ENCODE assay signal across 26 cellular contexts in the genomic region with DNA sequence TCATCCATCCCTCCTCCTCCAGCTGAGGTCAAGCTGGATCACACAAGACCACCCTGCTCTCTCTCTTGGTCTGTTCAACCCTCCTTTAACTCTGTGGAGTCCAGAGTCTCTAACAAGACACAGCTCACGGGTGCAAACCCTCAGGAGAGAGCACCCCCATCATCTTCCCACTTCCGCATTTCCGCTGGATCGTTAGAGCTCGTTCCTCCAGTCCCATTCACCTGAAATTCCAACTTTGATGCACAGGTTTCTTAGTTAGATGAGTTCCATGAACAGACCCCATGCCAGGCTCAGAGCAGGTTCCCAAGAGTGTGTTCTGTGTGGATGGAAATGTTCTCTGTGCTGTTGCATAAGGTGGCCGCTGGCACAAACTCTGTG. TPM values are rescaled to one million over a fixed set of nuclear protein-coding genes. Genes with fewer than 3 reads are reported as not detected.
"Had no signal": no experiment of that assay in that cellular context is flagged by ENCODE, and none has a peak within 500 bp of the region (broad histone marks: within the 10 kb centered on the region; RNA-seq: fewer than 3 reads in every experiment).

No MANE protein-coding gene starts in this region.

- H3K9ac ChIP-seq: SK-N-SH had no signal

- H3K4me3 Mint-ChIP-seq: activated B cell treated with CpG ODN at 0.5 μM for 24 hours; activated CD4-positive, alpha-beta memory T cell treated with anti-CD3 and anti-CD28 coated beads, Interleukin-2, amount 10 ng/mL, durations not matched to agents 7 days and 5 days; activated CD4-positive, alpha-beta T cell treated with anti-CD3 and anti-CD28 coated beads, Interleukin-2, amount 10 ng/mL, durations not matched to agents 7 days and 5 days; activated naive CD4-positive, alpha-beta T cell treated with anti-CD3 and anti-CD28 coated beads, Interleukin-2, amount 50 U/mL, for 24 hours; brain; central memory CD8-positive, alpha-beta T cell had no signal

- DNase-seq: activated B cell treated with CpG ODN at 0.5 μM for 24 hours; activated CD4-positive, alpha-beta memory T cell treated with anti-CD3 and anti-CD28 coated beads, Interleukin-2, amount 10 ng/mL, durations not matched to agents 7 days and 5 days; activated CD4-positive, alpha-beta T cell treated with anti-CD3 and anti-CD28 coated beads for 1 hour; activated CD4-positive, alpha-beta T cell treated with anti-CD3 and anti-CD28 coated beads, Interleukin-2, amount 10 ng/mL, durations not matched to agents 7 days and 5 days; activated CD8-positive, alpha-beta memory T cell treated with anti-CD3 and anti-CD28 coated beads, Interleukin-2, amount 50 U/mL, for 48 hours; activated effector memory CD4-positive, alpha-beta T cell treated with Interleukin-2 at 50 U/mL for 16 hours; activated naive CD4-positive, alpha-beta T cell; activated T-cell treated with anti-CD3 and anti-CD28 coated beads, Interleukin-2, amount 50 U/mL, for 1 hour; amygdala; MM.1S; NCI-H1105; NCI-H1436; NCI-H1694 treated with DMSO at 0.1 percent for 48 hours; NCI-H2029 treated with DMSO at 0.1 percent for 48 hours; NCI-H446; NCI-H524; Peyer's patch; Right ventricle myocardium superior; SJCRH30; SK-N-SH; SW 1271; T-helper 9 cell had no signal

- H3K36me3 Mint-ChIP-seq: activated naive CD4-positive, alpha-beta T cell treated with anti-CD3 and anti-CD28 coated beads, Interleukin-2, amount 50 U/mL, for 24 hours; brain had no signal

- H3K4me3 ChIP-seq: Peyer's patch, SJCRH30 had no signal

- H3K27me3 ChIP-seq: Peyer's patch, SJCRH30 had no signal

- H3K4me2 ChIP-seq: SK-N-SH had no signal

- H3K4me1 ChIP-seq: Peyer's patch had no signal

- H3K36me3 ChIP-seq: Peyer's patch, SJCRH30 had no signal

- H3K9me3 ChIP-seq: Peyer's patch, SJCRH30, SK-N-SH had no signal

- H3K27ac ChIP-seq: Peyer's patch, RWPE1, SJCRH30 had no signal

- H3K9me3 Mint-ChIP-seq: activated B cell treated with CpG ODN at 0.5 μM for 24 hours; activated CD4-positive, alpha-beta memory T cell treated with anti-CD3 and anti-CD28 coated beads, Interleukin-2, amount 10 ng/mL, durations not matched to agents 7 days and 5 days; activated naive CD4-positive, alpha-beta T cell treated with anti-CD3 and anti-CD28 coated beads, Interleukin-2, amount 50 U/mL, for 24 hours; brain; central memory CD8-positive, alpha-beta T cell had no signal

- H3K27ac Mint-ChIP-seq: activated B cell treated with CpG ODN at 0.5 μM for 24 hours; activated CD4-positive, alpha-beta memory T cell treated with anti-CD3 and anti-CD28 coated beads, Interleukin-2, amount 10 ng/mL, durations not matched to agents 7 days and 5 days; activated naive CD4-positive, alpha-beta T cell treated with anti-CD3 and anti-CD28 coated beads, Interleukin-2, amount 50 U/mL, for 24 hours; brain had no signal

- H3K27me3 Mint-ChIP-seq: activated CD4-positive, alpha-beta memory T cell treated with anti-CD3 and anti-CD28 coated beads, Interleukin-2, amount 10 ng/mL, durations not matched to agents 7 days and 5 days; activated CD4-positive, alpha-beta T cell treated with anti-CD3 and anti-CD28 coated beads, Interleukin-2, amount 10 ng/mL, durations not matched to agents 7 days and 5 days; activated naive CD4-positive, alpha-beta T cell treated with anti-CD3 and anti-CD28 coated beads, Interleukin-2, amount 50 U/mL, for 24 hours; central memory CD8-positive, alpha-beta T cell had no signal

RNA-seq across cellular contexts. Expression of gene OASL, which starts 49.2 kb away (rescaled TPM):
- total RNA-seq: SJCRH30 had no signal
